ENCODE assay signal across 9 cellular contexts in the genomic region with DNA sequence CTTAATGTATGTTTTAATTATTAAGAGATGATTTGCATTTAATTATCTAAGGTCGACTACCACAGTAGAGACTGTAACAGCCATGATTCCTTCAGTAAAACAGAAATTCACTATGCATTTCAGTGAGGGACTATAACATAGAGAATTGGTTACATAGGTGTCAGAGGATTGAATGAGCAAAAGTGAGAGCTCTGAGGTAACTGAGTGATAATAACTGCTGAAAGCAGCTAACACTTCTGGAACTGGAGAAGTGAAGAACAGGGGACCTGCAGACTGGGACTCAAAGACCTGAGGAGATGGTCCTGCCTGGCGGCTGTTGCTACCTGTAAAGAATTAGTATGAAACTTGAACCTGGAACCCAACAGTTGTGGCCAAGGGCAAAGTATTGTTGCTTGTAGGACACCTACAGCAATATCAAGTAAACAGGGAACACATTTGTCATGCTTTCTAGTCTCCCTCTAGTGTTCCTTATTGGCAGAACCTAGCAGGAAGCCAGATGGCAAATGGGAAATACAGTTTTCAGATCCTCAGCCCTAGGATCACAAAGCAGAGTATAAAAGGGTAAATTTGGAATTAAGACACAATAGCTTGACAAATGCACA.
A peak's percentile ranks its signal among the peaks of the same experiment; 100 is the strongest.
DNase-seq lines count a peak whose midpoint lies in the region; ATAC-seq and TF ChIP-seq lines count a peak whose summit lies in the region.
"Had no signal": no experiment of that assay in that cellular context is flagged by ENCODE, and none has a peak within 500 bp of the region (broad histone marks: within the 10 kb centered on the region; RNA-seq: fewer than 3 reads in every experiment).

No MANE protein-coding gene starts in this region.

- H3K4me3 Mint-ChIP-seq in Caco-2 (ENCODE audit: unreplicated experiment): no peak overlapping the region
- H3K4me3 Mint-ChIP-seq in activated CD4-positive, alpha-beta memory T cell treated with anti-CD3 and anti-CD28 coated beads, Interleukin-2, amount 10 ng/mL, durations not matched to agents 7 days and 5 days: no peak overlapping the region

- peaks cover 14% of the 10 kb centered on the region for H3K4me1 Mint-ChIP-seq in Caco-2 (ENCODE audit: low read depth, unreplicated experiment)
- H3K4me1 Mint-ChIP-seq in activated CD4-positive, alpha-beta memory T cell treated with anti-CD3 and anti-CD28 coated beads, Interleukin-2, amount 10 ng/mL, durations not matched to agents 7 days and 5 days: no peaks in the 10 kb centered on the region

- TF ChIP-seq CTCF in Caco-2 (IDR thresholded peaks at IDR 0.05; ENCODE audit: insufficient read depth in 1 of 2, low read depth in 1 of 2, low read length in 1 of 2, severe bottlenecking in 1 of 2, unreplicated experiment in 1 of 2) (peak; percentile 22 to 48), choroid plexus epithelial cell (conservative IDR thresholded peaks at IDR 0.05; ENCODE audit: low read depth, low read length) (peak; percentile 76), mucosa of descending colon (IDR thresholded peaks at IDR 0.05) (peak; percentile 17)

- CTCF ChIA-PET in Caco-2 (lab: Charles Lee): interaction anchor here (0.7 to 1.0 kb wide), 2 partner anchors 244 to 321 kb away, joined by 3 to 4 read pairs; partner anchors contain the start of gene SH3GLB1
- CTCF ChIA-PET in activated CD4-positive, alpha-beta memory T cell treated with anti-CD3 and anti-CD28 coated beads, Interleukin-2, amount 10 ng/mL, durations not matched to agents 7 days and 5 days (lab: Charles Lee): no interaction called here

- DNase-seq in Caco-2 (peak in 1 of 2 experiments; percentile 36), NCI-H526 treated with DMSO at 0.1 percent for 48 hours (lab: John Stamatoyannopoulos, UW) (peak; percentile 19), choroid plexus epithelial cell (ENCODE audit: low read depth) (peak; percentile 64), mucosa of descending colon (peak in 1 of 3 donors; percentile 10), T1000 (lab: John Stamatoyannopoulos, UW) (no peak)
- DNase-seq in activated CD4-positive, alpha-beta memory T cell treated with anti-CD3 and anti-CD28 coated beads, Interleukin-2, amount 10 ng/mL, durations not matched to agents 7 days and 5 days: no peak

- ATAC-seq in GM19043 (IDR thresholded peaks at IDR 0.05; ENCODE audit: low read depth, unreplicated experiment) (peak; percentile 59), HG03354 (IDR thresholded peaks at IDR 0.05; ENCODE audit: poor library complexity, severe bottlenecking, unreplicated experiment) (peak; percentile 58), mucosa of descending colon (peak; percentile 78)

- H3K36me3 ChIP-seq in Caco-2 (ENCODE audit: control insufficient read depth, insufficient read depth, low read length) (no peaks in the 10 kb centered on the region), mucosa of descending colon (ENCODE audit: low read depth) (no peaks in the 10 kb centered on the region)
- H3K36me3 ChIP-seq: SJSA1 had no signal

- no peaks in the 10 kb centered on the region for H3K27me3 ChIP-seq in Caco-2 (replicated peaks; ENCODE audit: control insufficient read depth, insufficient read depth, low read length)
- H3K27me3 ChIP-seq: SJSA1 had no signal

- no peaks in the 10 kb centered on the region for H3K36me3 Mint-ChIP-seq in Caco-2 (ENCODE audit: insufficient read depth, unreplicated experiment)
- no peaks in the 10 kb centered on the region for H3K36me3 Mint-ChIP-seq in activated CD4-positive, alpha-beta memory T cell treated with anti-CD3 and anti-CD28 coated beads, Interleukin-2, amount 10 ng/mL, durations not matched to agents 7 days and 5 days (ENCODE audit: low read depth)

- no TSS peak for BruUV-seq in Caco-2 (replicated peaks; lab: Mats Ljungman, UMichigan)

- no peak overlapping the region for H3K27ac Mint-ChIP-seq in Caco-2 (ENCODE audit: unreplicated experiment)
- H3K27ac Mint-ChIP-seq in activated CD4-positive, alpha-beta memory T cell treated with anti-CD3 and anti-CD28 coated beads, Interleukin-2, amount 10 ng/mL, durations not matched to agents 7 days and 5 days: no peak overlapping the region

- no peaks in the 10 kb centered on the region for H3K4me1 ChIP-seq in Caco-2
- no peaks in the 10 kb centered on the region for H3K4me1 ChIP-seq in mucosa of descending colon (ENCODE audit: low read depth)
- H3K4me1 ChIP-seq: SJSA1 had no signal

- POLR2A ChIA-PET in Caco-2 (lab: Charles Lee): interaction anchor here (0.5 kb wide), 1 partner anchor 33 kb away, joined by 4 read pairs; no protein-coding TSS in a partner anchor
- POLR2A ChIA-PET in activated CD4-positive, alpha-beta memory T cell treated with anti-CD3 and anti-CD28 coated beads, Interleukin-2, amount 10 ng/mL, durations not matched to agents 7 days and 5 days (lab: Charles Lee): no interaction called here

- H3K4me3 ChIP-seq in Caco-2 (ENCODE audit: low read depth, low read length): no peak overlapping the region
- no peak overlapping the region for H3K4me3 ChIP-seq in choroid plexus epithelial cell (ENCODE audit: low read depth, low read length)
- H3K4me3 ChIP-seq in mucosa of descending colon: no peak overlapping the region
- H3K4me3 ChIP-seq: SJSA1 had no signal

- intact Hi-C loops in Caco-2 (cut with micrococcal nuclease; ENCODE audit: unreplicated experiment) (loop anchor here (1.0 kb wide), 3 partner anchors 111 to 244 kb away; partner anchors contain the start of genes HS2ST1 and SELENOF), mucosa of descending colon (cut with DNase I, micrococcal nuclease) (no loop called here)

- H3K9me3 ChIP-seq in Caco-2: no peaks in the 10 kb centered on the region
- no peaks in the 10 kb centered on the region for H3K9me3 ChIP-seq in mucosa of descending colon
- H3K9me3 ChIP-seq: SJSA1 had no signal

- H3K27me3 Mint-ChIP-seq in Caco-2 (ENCODE audit: insufficient read depth, unreplicated experiment): no peaks in the 10 kb centered on the region
- no peaks in the 10 kb centered on the region for H3K27me3 Mint-ChIP-seq in activated CD4-positive, alpha-beta memory T cell treated with anti-CD3 and anti-CD28 coated beads, Interleukin-2, amount 10 ng/mL, durations not matched to agents 7 days and 5 days

- H3K9me3 Mint-ChIP-seq in Caco-2 (ENCODE audit: unreplicated experiment): no peaks in the 10 kb centered on the region
- no peaks in the 10 kb centered on the region for H3K9me3 Mint-ChIP-seq in activated CD4-positive, alpha-beta memory T cell treated with anti-CD3 and anti-CD28 coated beads, Interleukin-2, amount 10 ng/mL, durations not matched to agents 7 days and 5 days

Comparison
In these comparisons a context has a peak if more than half of its experiments do, and no peak if none do; other contexts are left out.
1. DNase-seq: peak in NCI-H526 treated with DMSO at 0.1 percent for 48 hours (single experiment) and choroid plexus epithelial cell (single experiment); none in activated CD4-positive, alpha-beta memory T cell treated with anti-CD3 and anti-CD28 coated beads, Interleukin-2, amount 10 ng/mL, durations not matched to agents 7 days and 5 days (single experiment) and T1000 (single experiment).
2. CTCF ChIP-seq: peak in every context shown above with its lines; median percentile 76 in choroid plexus epithelial cell; 35 in Caco-2; 17 in mucosa of descending colon.
3. Peak in every context shown above with its lines, with median percentiles within 50 percentile points of each other: ATAC-seq.